1 cellular context compared by ENCODE assay signal in the genomic region with DNA sequence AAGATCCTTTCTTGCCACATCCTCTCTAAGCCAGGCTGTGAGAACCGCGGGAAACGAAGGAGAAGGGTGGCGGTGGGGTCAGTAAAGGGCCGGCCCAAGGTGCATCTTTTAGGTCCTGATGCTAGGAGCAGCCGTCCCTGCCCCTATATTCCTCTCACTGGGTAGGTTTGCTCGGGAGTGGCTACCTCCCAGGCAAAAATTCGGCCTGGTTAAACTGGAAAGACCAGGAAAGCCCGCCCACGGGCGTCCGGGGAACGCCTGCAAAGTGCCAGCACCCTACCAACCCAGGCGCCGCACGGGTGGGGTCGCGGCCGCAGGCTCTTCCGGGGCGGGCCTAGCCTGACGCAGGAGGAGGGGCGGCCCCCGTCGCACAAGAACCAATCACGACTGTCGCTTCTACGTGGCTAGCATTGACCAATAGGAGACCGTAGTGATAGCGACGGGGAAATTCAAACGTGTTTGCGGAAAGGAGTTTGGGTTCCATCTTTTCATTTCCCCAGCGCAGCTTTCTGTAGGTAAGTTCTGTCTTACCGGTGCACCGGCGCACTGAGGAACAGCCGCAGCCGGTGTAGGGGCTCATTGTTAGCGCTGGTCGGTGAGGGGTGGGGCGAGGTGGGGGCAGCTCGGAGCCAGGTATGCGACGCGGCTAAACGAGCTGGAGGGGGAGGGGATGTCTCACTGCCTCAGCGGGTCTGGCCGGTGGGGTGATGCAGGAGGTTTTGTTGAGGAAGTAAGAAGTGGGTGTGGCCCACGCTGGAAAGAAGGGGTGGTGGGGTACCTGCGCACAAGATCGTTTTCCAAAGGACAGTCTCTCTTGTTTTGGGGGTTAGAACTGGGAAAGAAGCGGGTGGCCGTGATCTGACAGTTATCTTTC.
TF ChIP-seq lines count a peak whose summit lies in the region.

A gene (plus strand): TSS at position 451 of the 874 bp plus-strand sequence. CDS start 1,195 bp downstream, outside the sequence.

TF ChIP-seq in HepG2, 621 proteins besides CTCF, POLR2A, EP300 and RAD21 (continued from another document and continues in another):
- TF ChIP-seq, protein P1, sequence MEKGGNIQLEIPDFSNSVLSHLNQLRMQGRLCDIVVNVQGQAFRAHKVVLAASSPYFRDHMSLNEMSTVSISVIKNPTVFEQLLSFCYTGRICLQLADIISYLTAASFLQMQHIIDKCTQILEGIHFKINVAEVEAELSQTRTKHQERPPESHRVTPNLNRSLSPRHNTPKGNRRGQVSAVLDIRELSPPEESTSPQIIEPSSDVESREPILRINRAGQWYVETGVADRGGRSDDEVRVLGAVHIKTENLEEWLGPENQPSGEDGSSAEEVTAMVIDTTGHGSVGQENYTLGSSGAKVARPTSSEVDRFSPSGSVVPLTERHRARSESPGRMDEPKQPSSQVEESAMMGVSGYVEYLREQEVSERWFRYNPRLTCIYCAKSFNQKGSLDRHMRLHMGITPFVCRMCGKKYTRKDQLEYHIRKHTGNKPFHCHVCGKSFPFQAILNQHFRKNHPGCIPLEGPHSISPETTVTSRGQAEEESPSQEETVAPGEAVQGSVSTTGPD (CRISPR knock-in tag; IDR thresholded peaks at IDR 0.05), result no peak
- TF ChIP-seq, protein P2, sequence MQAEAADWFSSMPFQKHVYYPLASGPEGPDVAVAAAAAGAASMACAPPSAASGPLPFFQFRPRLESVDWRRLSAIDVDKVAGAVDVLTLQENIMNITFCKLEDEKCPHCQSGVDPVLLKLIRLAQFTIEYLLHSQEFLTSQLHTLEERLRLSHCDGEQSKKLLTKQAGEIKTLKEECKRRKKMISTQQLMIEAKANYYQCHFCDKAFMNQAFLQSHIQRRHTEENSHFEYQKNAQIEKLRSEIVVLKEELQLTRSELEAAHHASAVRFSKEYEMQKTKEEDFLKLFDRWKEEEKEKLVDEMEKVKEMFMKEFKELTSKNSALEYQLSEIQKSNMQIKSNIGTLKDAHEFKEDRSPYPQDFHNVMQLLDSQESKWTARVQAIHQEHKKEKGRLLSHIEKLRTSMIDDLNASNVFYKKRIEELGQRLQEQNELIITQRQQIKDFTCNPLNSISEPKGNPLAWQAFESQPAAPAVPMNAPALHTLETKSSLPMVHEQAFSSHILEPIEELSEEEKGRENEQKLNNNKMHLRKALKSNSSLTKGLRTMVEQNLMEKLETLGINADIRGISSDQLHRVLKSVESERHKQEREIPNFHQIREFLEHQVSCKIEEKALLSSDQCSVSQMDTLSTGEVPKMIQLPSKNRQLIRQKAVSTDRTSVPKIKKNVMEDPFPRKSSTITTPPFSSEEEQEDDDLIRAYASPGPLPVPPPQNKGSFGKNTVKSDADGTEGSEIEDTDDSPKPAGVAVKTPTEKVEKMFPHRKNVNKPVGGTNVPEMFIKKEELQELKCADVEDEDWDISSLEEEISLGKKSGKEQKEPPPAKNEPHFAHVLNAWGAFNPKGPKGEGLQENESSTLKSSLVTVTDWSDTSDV (CRISPR knock-in tag; IDR thresholded peaks at IDR 0.05), result no peak
- TF ChIP-seq, protein P3, sequence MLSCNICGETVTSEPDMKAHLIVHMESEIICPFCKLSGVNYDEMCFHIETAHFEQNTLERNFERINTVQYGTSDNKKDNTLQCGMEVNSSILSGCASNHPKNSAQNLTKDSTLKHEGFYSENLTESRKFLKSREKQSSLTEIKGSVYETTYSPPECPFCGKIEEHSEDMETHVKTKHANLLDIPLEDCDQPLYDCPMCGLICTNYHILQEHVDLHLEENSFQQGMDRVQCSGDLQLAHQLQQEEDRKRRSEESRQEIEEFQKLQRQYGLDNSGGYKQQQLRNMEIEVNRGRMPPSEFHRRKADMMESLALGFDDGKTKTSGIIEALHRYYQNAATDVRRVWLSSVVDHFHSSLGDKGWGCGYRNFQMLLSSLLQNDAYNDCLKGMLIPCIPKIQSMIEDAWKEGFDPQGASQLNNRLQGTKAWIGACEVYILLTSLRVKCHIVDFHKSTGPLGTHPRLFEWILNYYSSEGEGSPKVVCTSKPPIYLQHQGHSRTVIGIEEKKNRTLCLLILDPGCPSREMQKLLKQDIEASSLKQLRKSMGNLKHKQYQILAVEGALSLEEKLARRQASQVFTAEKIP (CRISPR knock-in tag; IDR thresholded peaks at IDR 0.05; ENCODE audit: borderline replicate concordance), result no peak
- TF ChIP-seq FOXP1 (IDR thresholded peaks at IDR 0.05), result no peak
- no peak for TF ChIP-seq FOXP1 (CRISPR knock-in tag; IDR thresholded peaks at IDR 0.05)
- no peak for TF ChIP-seq ZNF543 (CRISPR knock-in tag; IDR thresholded peaks at IDR 0.05)
- TF ChIP-seq ZNF17 (CRISPR knock-in tag; IDR thresholded peaks at IDR 0.05), result no peak
- TF ChIP-seq ZNF33B (CRISPR knock-in tag; IDR thresholded peaks at IDR 0.05), result no peak
- no peak for TF ChIP-seq HNF4G (IDR thresholded peaks at IDR 0.05; ENCODE audit: borderline replicate concordance, low read depth, low read length)
- no peak for TF ChIP-seq HNF4G (CRISPR knock-in tag; IDR thresholded peaks at IDR 0.05; ENCODE audit: borderline replicate concordance, low read depth)
- TF ChIP-seq, protein P4, sequence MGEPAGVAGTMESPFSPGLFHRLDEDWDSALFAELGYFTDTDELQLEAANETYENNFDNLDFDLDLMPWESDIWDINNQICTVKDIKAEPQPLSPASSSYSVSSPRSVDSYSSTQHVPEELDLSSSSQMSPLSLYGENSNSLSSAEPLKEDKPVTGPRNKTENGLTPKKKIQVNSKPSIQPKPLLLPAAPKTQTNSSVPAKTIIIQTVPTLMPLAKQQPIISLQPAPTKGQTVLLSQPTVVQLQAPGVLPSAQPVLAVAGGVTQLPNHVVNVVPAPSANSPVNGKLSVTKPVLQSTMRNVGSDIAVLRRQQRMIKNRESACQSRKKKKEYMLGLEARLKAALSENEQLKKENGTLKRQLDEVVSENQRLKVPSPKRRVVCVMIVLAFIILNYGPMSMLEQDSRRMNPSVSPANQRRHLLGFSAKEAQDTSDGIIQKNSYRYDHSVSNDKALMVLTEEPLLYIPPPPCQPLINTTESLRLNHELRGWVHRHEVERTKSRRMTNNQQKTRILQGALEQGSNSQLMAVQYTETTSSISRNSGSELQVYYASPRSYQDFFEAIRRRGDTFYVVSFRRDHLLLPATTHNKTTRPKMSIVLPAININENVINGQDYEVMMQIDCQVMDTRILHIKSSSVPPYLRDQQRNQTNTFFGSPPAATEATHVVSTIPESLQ (CRISPR knock-in tag; conservative IDR thresholded peaks at IDR 0.05), result no peak
- TF ChIP-seq ARNT (IDR thresholded peaks at IDR 0.05), result no peak
- no peak for TF ChIP-seq ZNF672 (CRISPR knock-in tag; IDR thresholded peaks at IDR 0.05)
- TF ChIP-seq, protein P5, sequence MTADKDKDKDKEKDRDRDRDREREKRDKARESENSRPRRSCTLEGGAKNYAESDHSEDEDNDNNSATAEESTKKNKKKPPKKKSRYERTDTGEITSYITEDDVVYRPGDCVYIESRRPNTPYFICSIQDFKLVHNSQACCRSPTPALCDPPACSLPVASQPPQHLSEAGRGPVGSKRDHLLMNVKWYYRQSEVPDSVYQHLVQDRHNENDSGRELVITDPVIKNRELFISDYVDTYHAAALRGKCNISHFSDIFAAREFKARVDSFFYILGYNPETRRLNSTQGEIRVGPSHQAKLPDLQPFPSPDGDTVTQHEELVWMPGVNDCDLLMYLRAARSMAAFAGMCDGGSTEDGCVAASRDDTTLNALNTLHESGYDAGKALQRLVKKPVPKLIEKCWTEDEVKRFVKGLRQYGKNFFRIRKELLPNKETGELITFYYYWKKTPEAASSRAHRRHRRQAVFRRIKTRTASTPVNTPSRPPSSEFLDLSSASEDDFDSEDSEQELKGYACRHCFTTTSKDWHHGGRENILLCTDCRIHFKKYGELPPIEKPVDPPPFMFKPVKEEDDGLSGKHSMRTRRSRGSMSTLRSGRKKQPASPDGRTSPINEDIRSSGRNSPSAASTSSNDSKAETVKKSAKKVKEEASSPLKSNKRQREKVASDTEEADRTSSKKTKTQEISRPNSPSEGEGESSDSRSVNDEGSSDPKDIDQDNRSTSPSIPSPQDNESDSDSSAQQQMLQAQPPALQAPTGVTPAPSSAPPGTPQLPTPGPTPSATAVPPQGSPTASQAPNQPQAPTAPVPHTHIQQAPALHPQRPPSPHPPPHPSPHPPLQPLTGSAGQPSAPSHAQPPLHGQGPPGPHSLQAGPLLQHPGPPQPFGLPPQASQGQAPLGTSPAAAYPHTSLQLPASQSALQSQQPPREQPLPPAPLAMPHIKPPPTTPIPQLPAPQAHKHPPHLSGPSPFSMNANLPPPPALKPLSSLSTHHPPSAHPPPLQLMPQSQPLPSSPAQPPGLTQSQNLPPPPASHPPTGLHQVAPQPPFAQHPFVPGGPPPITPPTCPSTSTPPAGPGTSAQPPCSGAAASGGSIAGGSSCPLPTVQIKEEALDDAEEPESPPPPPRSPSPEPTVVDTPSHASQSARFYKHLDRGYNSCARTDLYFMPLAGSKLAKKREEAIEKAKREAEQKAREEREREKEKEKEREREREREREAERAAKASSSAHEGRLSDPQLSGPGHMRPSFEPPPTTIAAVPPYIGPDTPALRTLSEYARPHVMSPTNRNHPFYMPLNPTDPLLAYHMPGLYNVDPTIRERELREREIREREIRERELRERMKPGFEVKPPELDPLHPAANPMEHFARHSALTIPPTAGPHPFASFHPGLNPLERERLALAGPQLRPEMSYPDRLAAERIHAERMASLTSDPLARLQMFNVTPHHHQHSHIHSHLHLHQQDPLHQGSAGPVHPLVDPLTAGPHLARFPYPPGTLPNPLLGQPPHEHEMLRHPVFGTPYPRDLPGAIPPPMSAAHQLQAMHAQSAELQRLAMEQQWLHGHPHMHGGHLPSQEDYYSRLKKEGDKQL (CRISPR knock-in tag; IDR thresholded peaks at IDR 0.05; ENCODE audit: low read depth), result no peak
- TF ChIP-seq MTA1 (CRISPR knock-in tag; IDR thresholded peaks at IDR 0.05; ENCODE audit: borderline replicate concordance), result no peak
- TF ChIP-seq, protein P6, sequence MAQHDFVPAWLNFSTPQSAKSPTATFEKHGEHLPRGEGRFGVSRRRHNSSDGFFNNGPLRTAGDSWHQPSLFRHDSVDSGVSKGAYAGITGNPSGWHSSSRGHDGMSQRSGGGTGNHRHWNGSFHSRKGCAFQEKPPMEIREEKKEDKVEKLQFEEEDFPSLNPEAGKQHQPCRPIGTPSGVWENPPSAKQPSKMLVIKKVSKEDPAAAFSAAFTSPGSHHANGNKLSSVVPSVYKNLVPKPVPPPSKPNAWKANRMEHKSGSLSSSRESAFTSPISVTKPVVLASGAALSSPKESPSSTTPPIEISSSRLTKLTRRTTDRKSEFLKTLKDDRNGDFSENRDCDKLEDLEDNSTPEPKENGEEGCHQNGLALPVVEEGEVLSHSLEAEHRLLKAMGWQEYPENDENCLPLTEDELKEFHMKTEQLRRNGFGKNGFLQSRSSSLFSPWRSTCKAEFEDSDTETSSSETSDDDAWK (CRISPR knock-in tag; IDR thresholded peaks at IDR 0.05), result no peak
- no peak for TF ChIP-seq NFATC3 (CRISPR knock-in tag; IDR thresholded peaks at IDR 0.05)
- TF ChIP-seq ZNF329 (CRISPR knock-in tag; IDR thresholded peaks at IDR 0.05; ENCODE audit: low read depth), result no peak
- TF ChIP-seq, protein P7, sequence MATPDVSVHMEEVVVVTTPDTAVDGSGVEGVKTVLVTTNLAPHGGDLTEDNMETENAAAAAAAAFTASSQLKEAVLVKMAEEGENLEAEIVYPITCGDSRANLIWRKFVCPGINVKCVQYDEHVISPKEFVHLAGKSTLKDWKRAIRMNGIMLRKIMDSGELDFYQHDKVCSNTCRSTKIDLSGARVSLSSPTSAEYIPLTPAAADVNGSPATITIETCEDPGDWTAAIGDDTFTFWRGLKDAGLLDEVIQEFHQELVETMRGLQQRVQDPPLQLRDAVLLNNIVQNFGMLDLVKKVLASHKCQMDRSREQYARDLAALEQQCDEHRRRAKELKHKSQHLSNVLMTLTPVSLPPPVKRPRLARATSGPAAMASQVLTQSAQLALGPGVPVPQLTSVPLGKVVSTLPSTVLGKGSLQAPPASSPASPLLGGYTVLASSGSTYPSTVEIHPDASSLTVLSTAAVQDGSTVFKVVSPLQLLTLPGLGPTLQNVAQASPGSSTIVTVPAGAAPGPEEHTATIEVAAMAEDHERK (CRISPR knock-in tag; IDR thresholded peaks at IDR 0.05; ENCODE audit: low read depth), result peak; percentile 85
- TF ChIP-seq JDP2 (CRISPR knock-in tag; IDR thresholded peaks at IDR 0.05; ENCODE audit: borderline replicate concordance), result no peak
- 0 out of 2 replicates have a peak, but pooled peaks have one; percentile 55 for TF ChIP-seq ZSCAN12 (CRISPR knock-in tag; IDR thresholded peaks at IDR 0.05)
- no peak for TF ChIP-seq ZNF274 (CRISPR knock-in tag; IDR thresholded peaks at IDR 0.05)
- TF ChIP-seq, protein P8, sequence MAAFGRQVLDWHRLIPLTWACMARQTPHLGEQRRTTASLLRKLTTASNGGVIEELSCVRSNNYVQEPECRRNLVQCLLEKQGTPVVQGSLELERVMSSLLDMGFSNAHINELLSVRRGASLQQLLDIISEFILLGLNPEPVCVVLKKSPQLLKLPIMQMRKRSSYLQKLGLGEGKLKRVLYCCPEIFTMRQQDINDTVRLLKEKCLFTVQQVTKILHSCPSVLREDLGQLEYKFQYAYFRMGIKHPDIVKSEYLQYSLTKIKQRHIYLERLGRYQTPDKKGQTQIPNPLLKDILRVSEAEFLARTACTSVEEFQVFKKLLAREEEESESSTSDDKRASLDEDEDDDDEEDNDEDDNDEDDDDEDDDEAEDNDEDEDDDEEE (CRISPR knock-in tag; IDR thresholded peaks at IDR 0.05), result no peak
- 0 out of 2 replicates have a peak, but pooled peaks have one; percentile 23 for TF ChIP-seq GATA4 (IDR thresholded peaks at IDR 0.05; ENCODE audit: borderline replicate concordance, low read depth)
- TF ChIP-seq ZSCAN25 (CRISPR knock-in tag; IDR thresholded peaks at IDR 0.05), result no peak
- TF ChIP-seq ZNF121 (CRISPR knock-in tag; IDR thresholded peaks at IDR 0.05), result no peak
- peak; percentile 80; the same call in 1 of the 2 replicates for TF ChIP-seq POGZ (CRISPR knock-in tag; IDR thresholded peaks at IDR 0.05)
- TF ChIP-seq POLR2AphosphoS5 (IDR thresholded peaks at IDR 0.05; ENCODE audit: low read depth, low read length), result peak; percentile 70
- TF ChIP-seq SOX13 (IDR thresholded peaks at IDR 0.05), result no peak
- no peak; a peak in 1 of 4 replicates for TF ChIP-seq SOX13 (CRISPR knock-in tag; conservative IDR thresholded peaks at IDR 0.05 in 1 of 2, IDR thresholded peaks at IDR 0.05 in 1 of 2)
- TF ChIP-seq DMAP1 (CRISPR knock-in tag; IDR thresholded peaks at IDR 0.05), result peak; percentile 57; the same call in 1 of the 2 replicates
- TF ChIP-seq ZSCAN22 (CRISPR knock-in tag; IDR thresholded peaks at IDR 0.05), result no peak
- no peak for TF ChIP-seq ADNP (CRISPR knock-in tag; IDR thresholded peaks at IDR 0.05)
- no peak for TF ChIP-seq RFXAP (CRISPR knock-in tag; IDR thresholded peaks at IDR 0.05; ENCODE audit: borderline replicate concordance)
- TF ChIP-seq ZNF792 (CRISPR knock-in tag; IDR thresholded peaks at IDR 0.05), result peak; percentile 26; the same call in 1 of the 2 replicates
- no peak for TF ChIP-seq RBM39 (IDR thresholded peaks at IDR 0.05; ENCODE audit: low read depth, low read length, poor library complexity, severe bottlenecking)
- TF ChIP-seq, protein P9, sequence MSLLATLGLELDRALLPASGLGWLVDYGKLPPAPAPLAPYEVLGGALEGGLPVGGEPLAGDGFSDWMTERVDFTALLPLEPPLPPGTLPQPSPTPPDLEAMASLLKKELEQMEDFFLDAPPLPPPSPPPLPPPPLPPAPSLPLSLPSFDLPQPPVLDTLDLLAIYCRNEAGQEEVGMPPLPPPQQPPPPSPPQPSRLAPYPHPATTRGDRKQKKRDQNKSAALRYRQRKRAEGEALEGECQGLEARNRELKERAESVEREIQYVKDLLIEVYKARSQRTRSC (CRISPR knock-in tag; IDR thresholded peaks at IDR 0.05; ENCODE audit: low read depth), result no peak
- no peak for TF ChIP-seq HHEX (CRISPR knock-in tag; IDR thresholded peaks at IDR 0.05)
